In the genomic region with DNA sequence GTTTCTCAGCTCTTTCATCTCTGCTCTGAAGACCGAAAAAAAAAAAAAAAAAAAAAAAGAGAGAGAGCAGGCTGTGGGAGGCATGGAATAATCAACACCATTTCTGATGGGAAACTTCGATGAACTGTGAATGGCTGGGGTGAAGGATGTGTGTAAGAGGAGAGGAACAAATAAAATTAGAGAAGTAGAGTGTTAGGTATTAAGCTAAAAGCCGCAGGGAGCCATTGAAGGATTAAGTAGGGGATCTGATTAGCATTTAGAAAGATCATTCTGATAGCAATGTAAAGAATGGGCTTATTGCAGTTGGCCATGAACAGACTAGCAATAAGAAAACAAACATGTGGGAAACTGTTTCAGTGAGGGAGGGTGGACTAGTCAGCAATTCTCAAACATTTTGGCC, we compare ENCODE assay signal across 16 cellular contexts.
"Had no signal": no experiment of that assay in that cellular context is flagged by ENCODE, and none has a peak within 500 bp of the region (broad histone marks: within the 10 kb centered on the region; RNA-seq: fewer than 3 reads in every experiment).

No MANE protein-coding gene starts in this region.

- H3K27me3 ChIP-seq: body of pancreas, colonic mucosa, vagina had no signal

- ATAC-seq: body of pancreas; sciatic nerve; stimulated activated effector memory CD8-positive, alpha-beta T cell treated with anti-CD3 and anti-CD28 coated beads, Interleukin-12 subunit alpha, Interleukin-12 subunit beta, amount 100 ng/mL, for 72 hours had no signal

- H3K4me1 Mint-ChIP-seq: activated CD4-positive, alpha-beta T cell treated with anti-CD3 and anti-CD28 coated beads, Interleukin-2, amount 10 ng/mL, durations not matched to agents 7 days and 5 days had no signal

- DNase-seq: activated CD4-positive, alpha-beta T cell treated with anti-CD3 and anti-CD28 coated beads, Interleukin-2, amount 10 ng/mL, durations not matched to agents 7 days and 5 days; activated gamma-delta T cell treated with Interleukin-2 at 50 U/mL for 16 hours; body of pancreas; caudate nucleus; colonic mucosa; foreskin fibroblast; glutamatergic neuron; kidney glomerular epithelial cell; midbrain; stimulated activated CD4-positive, alpha-beta T cell treated with anti-CD3 and anti-CD28 coated beads, Interleukin-12 subunit alpha, Interleukin-12 subunit beta, amount 100 ng/mL, for 4 hours; stimulated activated CD4-positive, alpha-beta T cell treated with anti-CD3 and anti-CD28 coated beads, Interleukin-2, amount 100 ng/mL, for 24 hours; T-helper 9 cell had no signal

- H3K27ac Mint-ChIP-seq: activated CD4-positive, alpha-beta T cell treated with anti-CD3 and anti-CD28 coated beads, Interleukin-2, amount 10 ng/mL, durations not matched to agents 7 days and 5 days; activated naive CD8-positive, alpha-beta T cell; stimulated activated effector memory CD8-positive, alpha-beta T cell treated with anti-CD3 and anti-CD28 coated beads, Interleukin-12 subunit alpha, Interleukin-12 subunit beta, amount 100 ng/mL, for 72 hours had no signal

- H3K27ac ChIP-seq: body of pancreas, colonic mucosa, vagina had no signal

- H3K4me3 Mint-ChIP-seq: activated CD4-positive, alpha-beta T cell treated with anti-CD3 and anti-CD28 coated beads, Interleukin-2, amount 10 ng/mL, durations not matched to agents 7 days and 5 days; activated naive CD8-positive, alpha-beta T cell; stimulated activated effector memory CD8-positive, alpha-beta T cell treated with anti-CD3 and anti-CD28 coated beads, Interleukin-12 subunit alpha, Interleukin-12 subunit beta, amount 100 ng/mL, for 72 hours had no signal

- H3K9me3 Mint-ChIP-seq: activated CD4-positive, alpha-beta T cell treated with anti-CD3 and anti-CD28 coated beads, Interleukin-2, amount 10 ng/mL, durations not matched to agents 7 days and 5 days; stimulated activated effector memory CD8-positive, alpha-beta T cell treated with anti-CD3 and anti-CD28 coated beads, Interleukin-12 subunit alpha, Interleukin-12 subunit beta, amount 100 ng/mL, for 72 hours had no signal

- H3K36me3 ChIP-seq: colonic mucosa, vagina had no signal

- H3K9me3 ChIP-seq: body of pancreas, colonic mucosa, vagina had no signal

- H3K4me1 ChIP-seq: body of pancreas, colonic mucosa, vagina had no signal

- H3K36me3 Mint-ChIP-seq: activated naive CD8-positive, alpha-beta T cell; stimulated activated effector memory CD8-positive, alpha-beta T cell treated with anti-CD3 and anti-CD28 coated beads, Interleukin-12 subunit alpha, Interleukin-12 subunit beta, amount 100 ng/mL, for 72 hours had no signal

- H3K4me3 ChIP-seq: body of pancreas, colonic mucosa, vagina had no signal
